ENCODE assay signal across 1 cellular context in genomic region chr1:246187834-246188372, GRCh38.
TF ChIP-seq lines count a peak whose summit lies in the region.

No MANE protein-coding gene starts in this region.

TF ChIP-seq in K562, 482 proteins besides CTCF, POLR2A, EP300 and RAD21 (continued from another document and continues in another):
- TF ChIP-seq NR0B1 (IDR thresholded peaks at IDR 0.05; ENCODE audit: partially characterized antibody), result no peak
- TF ChIP-seq HCFC1 (IDR thresholded peaks at IDR 0.05; ENCODE audit: low read depth, low read length), result no peak
- no peak for TF ChIP-seq ZNF740 (CRISPR knock-in tag; IDR thresholded peaks at IDR 0.05)
- TF ChIP-seq ZNF740 (tag; IDR thresholded peaks at IDR 0.05), result 0 out of 4 replicates have a peak, but pooled peaks of 1 of the 2 experiments have one; percentile 16
- no peak for TF ChIP-seq CREB3L1 (IDR thresholded peaks at IDR 0.05; ENCODE audit: borderline replicate concordance, low read depth)
- TF ChIP-seq TCFL5 (CRISPR knock-in tag; conservative IDR thresholded peaks at IDR 0.05), result no peak
- TF ChIP-seq THAP12 (CRISPR knock-in tag; IDR thresholded peaks at IDR 0.05), result no peak
- no peak for TF ChIP-seq ZNF274 (IDR thresholded peaks at IDR 0.05; ENCODE audit: borderline replicate concordance, low read depth, low read length)
- no peak for TF ChIP-seq FOS (IDR thresholded peaks at IDR 0.05; ENCODE audit: extremely low read depth, insufficient read length)
- TF ChIP-seq ZHX1 (conservative IDR thresholded peaks at IDR 0.05; ENCODE audit: low read length), result no peak
- no peak for TF ChIP-seq E2F1 (CRISPR knock-in tag; IDR thresholded peaks at IDR 0.05)
- TF ChIP-seq RBM25 (IDR thresholded peaks at IDR 0.05; ENCODE audit: low read depth, low read length, severe bottlenecking), result no peak
- no peak for TF ChIP-seq GABPB2 (CRISPR knock-in tag; conservative IDR thresholded peaks at IDR 0.05)
- TF ChIP-seq ZNF778 (CRISPR knock-in tag; IDR thresholded peaks at IDR 0.05), result no peak
- no peak for TF ChIP-seq SREBF1 (IDR thresholded peaks at IDR 0.05; ENCODE audit: borderline replicate concordance, low read depth, low read length)
- no peak for TF ChIP-seq TAF9B (IDR thresholded peaks at IDR 0.05; ENCODE audit: partially characterized antibody)
- no peak for TF ChIP-seq KAT2B (IDR thresholded peaks at IDR 0.05; ENCODE audit: low read depth, low read length)
- no peak for TF ChIP-seq ATF1 (CRISPR knock-in tag; IDR thresholded peaks at IDR 0.05)
- peak; percentile 26; the same call in 1 of the 2 replicates for TF ChIP-seq ATF1 (tag; IDR thresholded peaks at IDR 0.05)
- TF ChIP-seq ZNF589 (CRISPR knock-in tag; IDR thresholded peaks at IDR 0.05; ENCODE audit: low read depth), result no peak
- no peak for TF ChIP-seq GATAD2A (IDR thresholded peaks at IDR 0.05)
- TF ChIP-seq DNMT1 (IDR thresholded peaks at IDR 0.05), result no peak
- TF ChIP-seq E2F5 (CRISPR knock-in tag; IDR thresholded peaks at IDR 0.05), result no peak
- TF ChIP-seq DACH1 (IDR thresholded peaks at IDR 0.05; ENCODE audit: partially characterized antibody), result no peak
- TF ChIP-seq KDM5B (IDR thresholded peaks at IDR 0.05; ENCODE audit: insufficient replicate concordance, low read depth, low read length), result peak; percentile 47
- TF ChIP-seq C11orf30 (IDR thresholded peaks at IDR 0.05; ENCODE audit: low read depth), result peak; percentile 42; the same call in 1 of the 2 replicates
- no peak for TF ChIP-seq ZC3H4 (CRISPR knock-in tag; IDR thresholded peaks at IDR 0.05; ENCODE audit: borderline replicate concordance)
- no peak for TF ChIP-seq USF1 (CRISPR knock-in tag; IDR thresholded peaks at IDR 0.05)
- no peak for TF ChIP-seq E2F3 (CRISPR knock-in tag; IDR thresholded peaks at IDR 0.05)
- 0 out of 2 replicates have a peak, but pooled peaks have one; percentile 7 for TF ChIP-seq ZNF445 (CRISPR knock-in tag; IDR thresholded peaks at IDR 0.05; ENCODE audit: low read depth)
- no peak for TF ChIP-seq ZBTB40 (IDR thresholded peaks at IDR 0.05)
- TF ChIP-seq ZBTB40 (CRISPR knock-in tag; IDR thresholded peaks at IDR 0.05), result no peak
- TF ChIP-seq HMG20A (CRISPR knock-in tag; conservative IDR thresholded peaks at IDR 0.05), result no peak
- no peak for TF ChIP-seq RHOXF2B (CRISPR knock-in tag; conservative IDR thresholded peaks at IDR 0.05)
- TF ChIP-seq ZBTB33 (CRISPR knock-in tag; IDR thresholded peaks at IDR 0.05), result no peak
